In the genomic region with DNA sequence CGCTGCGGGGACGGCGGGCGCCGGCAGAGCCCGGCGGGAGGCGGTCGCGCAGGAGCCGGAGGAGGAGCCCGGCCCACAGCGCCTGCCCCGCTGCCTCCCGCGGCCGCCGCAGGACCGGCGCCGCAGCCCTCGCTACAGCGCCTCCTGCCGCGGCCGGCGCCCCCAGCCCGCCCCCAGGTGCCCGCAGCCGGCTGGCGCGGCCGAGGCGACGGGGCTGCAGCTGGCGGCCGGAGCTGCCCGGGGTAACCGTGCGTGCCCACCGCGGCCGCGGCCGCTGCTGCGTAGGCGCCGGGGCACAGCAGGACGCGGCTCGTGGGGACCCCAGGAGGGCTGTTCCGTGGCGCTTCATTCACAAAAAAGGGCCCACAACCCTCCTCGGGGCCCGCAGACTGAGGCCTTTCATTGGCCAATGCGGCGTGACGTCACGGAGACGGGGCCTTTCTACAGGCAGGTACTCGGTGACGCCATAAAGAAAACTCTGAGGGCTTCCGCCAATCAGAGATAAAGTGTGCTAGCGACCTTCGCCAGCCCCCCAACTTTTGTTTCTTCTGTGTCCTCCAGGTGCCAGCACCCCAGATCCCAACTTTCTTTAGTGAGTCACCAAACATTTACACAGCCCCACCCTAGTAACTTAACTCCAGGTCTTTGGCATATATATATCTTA, we compare ENCODE assay signal across 1 cellular context.
TF ChIP-seq lines count a peak whose summit lies in the region.

A gene (minus strand): TSS at position 353 of the 664 bp plus-strand sequence. CDS start 465 bp downstream, outside the sequence.

TF ChIP-seq in HepG2, 621 proteins besides CTCF, POLR2A, EP300 and RAD21 (continued from another document):
- TF ChIP-seq POLR2G (IDR thresholded peaks at IDR 0.05; ENCODE audit: low read depth, low read length) (peak; percentile 62), YY1 (IDR thresholded peaks at IDR 0.05; ENCODE audit: insufficient read depth, insufficient replicate concordance, low read depth, low read length) (peak; percentile 20), NONO (IDR thresholded peaks at IDR 0.05) (no peak), NONO (CRISPR knock-in tag; conservative IDR thresholded peaks at IDR 0.05) (no peak), ZFP36 (IDR thresholded peaks at IDR 0.05; ENCODE audit: borderline replicate concordance, low read depth, low read length, partially characterized antibody) (no peak), GATAD1 (CRISPR knock-in tag; IDR thresholded peaks at IDR 0.05) (peak; percentile 45; the same call in 1 of the 2 replicates), ZBTB21 (CRISPR knock-in tag; IDR thresholded peaks at IDR 0.05) (peak; percentile 99), SP2 (CRISPR knock-in tag; IDR thresholded peaks at IDR 0.05) (peak; percentile 72), NPAS2 (CRISPR knock-in tag; IDR thresholded peaks at IDR 0.05; ENCODE audit: borderline replicate concordance) (no peak), MAFG (CRISPR knock-in tag; IDR thresholded peaks at IDR 0.05) (no peak), MYNN (CRISPR knock-in tag; IDR thresholded peaks at IDR 0.05; ENCODE audit: low read depth) (0 out of 2 replicates have a peak, but pooled peaks have one; percentile 37), CEBPB (IDR thresholded peaks at IDR 0.05; ENCODE audit: borderline replicate concordance, low read depth, low read length) (peak; percentile 23; the same call in 1 of the 2 replicates), RBFOX2 (IDR thresholded peaks at IDR 0.05; ENCODE audit: low read depth, low read length) (peak; percentile 58; the same call in 1 of the 2 replicates), SOX6 (IDR thresholded peaks at IDR 0.05) (no peak), SOX6 (CRISPR knock-in tag; IDR thresholded peaks at IDR 0.05) (0 out of 2 replicates have a peak, but pooled peaks have one; percentile 38), ZFY (CRISPR knock-in tag; IDR thresholded peaks at IDR 0.05) (peak; percentile 68), ZNF143 (CRISPR knock-in tag; IDR thresholded peaks at IDR 0.05) (peak; percentile 48; the same call in 1 of the 2 replicates), YEATS4 (CRISPR knock-in tag; IDR thresholded peaks at IDR 0.05; ENCODE audit: borderline replicate concordance) (peak; percentile 45; the same call in 1 of the 2 replicates), RFXANK (CRISPR knock-in tag; IDR thresholded peaks at IDR 0.05) (peak; percentile 87), NFE2L1 (CRISPR knock-in tag; IDR thresholded peaks at IDR 0.05; ENCODE audit: borderline replicate concordance) (no peak), HDAC1 (CRISPR knock-in tag; IDR thresholded peaks at IDR 0.05) (peak; percentile 46; the same call in 1 of the 2 replicates), NFKBIZ (CRISPR knock-in tag; IDR thresholded peaks at IDR 0.05) (no peak)
- TF ChIP-seq, protein P1, sequence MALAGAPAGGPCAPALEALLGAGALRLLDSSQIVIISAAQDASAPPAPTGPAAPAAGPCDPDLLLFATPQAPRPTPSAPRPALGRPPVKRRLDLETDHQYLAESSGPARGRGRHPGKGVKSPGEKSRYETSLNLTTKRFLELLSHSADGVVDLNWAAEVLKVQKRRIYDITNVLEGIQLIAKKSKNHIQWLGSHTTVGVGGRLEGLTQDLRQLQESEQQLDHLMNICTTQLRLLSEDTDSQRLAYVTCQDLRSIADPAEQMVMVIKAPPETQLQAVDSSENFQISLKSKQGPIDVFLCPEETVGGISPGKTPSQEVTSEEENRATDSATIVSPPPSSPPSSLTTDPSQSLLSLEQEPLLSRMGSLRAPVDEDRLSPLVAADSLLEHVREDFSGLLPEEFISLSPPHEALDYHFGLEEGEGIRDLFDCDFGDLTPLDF (CRISPR knock-in tag; IDR thresholded peaks at IDR 0.05) = 0 out of 2 replicates have a peak, but pooled peaks have one; percentile 9
- TF ChIP-seq, protein P2, sequence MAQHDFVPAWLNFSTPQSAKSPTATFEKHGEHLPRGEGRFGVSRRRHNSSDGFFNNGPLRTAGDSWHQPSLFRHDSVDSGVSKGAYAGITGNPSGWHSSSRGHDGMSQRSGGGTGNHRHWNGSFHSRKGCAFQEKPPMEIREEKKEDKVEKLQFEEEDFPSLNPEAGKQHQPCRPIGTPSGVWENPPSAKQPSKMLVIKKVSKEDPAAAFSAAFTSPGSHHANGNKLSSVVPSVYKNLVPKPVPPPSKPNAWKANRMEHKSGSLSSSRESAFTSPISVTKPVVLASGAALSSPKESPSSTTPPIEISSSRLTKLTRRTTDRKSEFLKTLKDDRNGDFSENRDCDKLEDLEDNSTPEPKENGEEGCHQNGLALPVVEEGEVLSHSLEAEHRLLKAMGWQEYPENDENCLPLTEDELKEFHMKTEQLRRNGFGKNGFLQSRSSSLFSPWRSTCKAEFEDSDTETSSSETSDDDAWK (CRISPR knock-in tag; IDR thresholded peaks at IDR 0.05) = no peak
- TF ChIP-seq, protein P3, sequence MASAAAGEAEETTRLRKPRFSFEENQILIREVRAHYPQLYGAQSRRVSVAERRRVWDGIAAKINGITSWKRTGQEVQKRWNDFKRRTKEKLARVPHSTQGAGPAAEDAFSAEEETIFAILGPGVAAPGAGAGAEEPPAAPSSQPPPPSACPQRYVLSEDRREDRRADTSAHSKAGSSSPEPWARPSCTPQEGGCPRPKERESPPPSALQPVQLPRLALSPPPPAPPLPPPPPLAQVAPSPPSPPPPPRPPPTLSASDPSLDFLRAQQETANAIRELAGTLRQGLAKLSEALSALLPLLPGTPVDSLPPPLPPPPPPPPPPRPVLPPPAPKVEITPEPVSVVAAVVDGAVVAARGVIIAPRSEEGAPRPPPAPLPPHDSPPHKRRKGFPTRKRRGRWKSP (CRISPR knock-in tag; IDR thresholded peaks at IDR 0.05) = peak; percentile 58; the same call in 1 of the 2 replicates
